ENCODE assay signal across 12 cellular contexts in genomic region chr6:6723316-6723715, GRCh38.
DNase-seq lines count a peak whose midpoint lies in the region; ATAC-seq and TF ChIP-seq lines count a peak whose summit lies in the region.
"Had no signal": no experiment of that assay in that cellular context is flagged by ENCODE, and none has a peak within 500 bp of the region (broad histone marks: within the 10 kb centered on the region; RNA-seq: fewer than 3 reads in every experiment).

No MANE protein-coding gene starts in this region.

- H3K27ac ChIP-seq in colonic mucosa (peak overlapping the region; percentile 96), muscle layer of duodenum (ENCODE audit: low read length) (peak overlapping the region; percentile 86), tibial artery (peak overlapping the region; percentile 56 to 60)
- H3K27ac ChIP-seq: cardiac muscle cell, SJSA1 had no signal

- peaks cover 6% of the 10 kb centered on the region for H3K4me1 Mint-ChIP-seq in activated CD8-positive, alpha-beta memory T cell treated with anti-CD3 and anti-CD28 coated beads, Interleukin-2, amount 10 ng/mL, durations not matched to agents 7 days and 5 days

- H3K27me3 ChIP-seq in colonic mucosa (no peaks in the 10 kb centered on the region), muscle layer of duodenum (ENCODE audit: low read depth, low read length) (no peaks in the 10 kb centered on the region), tibial artery (no peaks in the 10 kb centered on the region)
- H3K27me3 ChIP-seq: cardiac muscle cell, SJSA1 had no signal

- H3K9ac ChIP-seq in colonic mucosa (ENCODE audit: low read depth in 2 of 2, low read length in 2 of 2), result peak overlapping the region; percentile 53 to 89

- no peak overlapping the region for H3K27ac Mint-ChIP-seq in activated CD8-positive, alpha-beta memory T cell treated with anti-CD3 and anti-CD28 coated beads, Interleukin-2, amount 10 ng/mL, durations not matched to agents 7 days and 5 days

- no peaks in the 10 kb centered on the region for H3K9me3 Mint-ChIP-seq in activated CD8-positive, alpha-beta memory T cell treated with anti-CD3 and anti-CD28 coated beads, Interleukin-2, amount 10 ng/mL, durations not matched to agents 7 days and 5 days (ENCODE audit: low read depth)

- CTCF ChIA-PET in activated CD8-positive, alpha-beta memory T cell treated with anti-CD3 and anti-CD28 coated beads, Interleukin-2, amount 10 ng/mL, durations not matched to agents 7 days and 5 days (lab: Charles Lee), result interaction anchor here (1.1 to 1.6 kb wide), 5 partner anchors 11 to 520 kb away, joined by 3 to 4 read pairs (median 3); no protein-coding TSS in a partner anchor

- no peak for ATAC-seq in HG03378 (IDR thresholded peaks at IDR 0.05; ENCODE audit: unreplicated experiment)
- ATAC-seq in activated CD8-positive, alpha-beta memory T cell treated with anti-CD3 and anti-CD28 coated beads, Interleukin-2, amount 10 ng/mL, durations not matched to agents 7 days and 5 days, result no peak

- peak; percentile 56 to 76 for DNase-seq in NOMO-1 (lab: John Stamatoyannopoulos, UW; ENCODE audit: unreplicated experiment in 2 of 2)
- no peak for DNase-seq in colonic mucosa
- DNase-seq in tibial artery, result no peak
- DNase-seq in globus pallidus (ENCODE audit: low spot score), result no peak
- no peak for DNase-seq in activated CD8-positive, alpha-beta memory T cell treated with anti-CD3 and anti-CD28 coated beads, Interleukin-2, amount 10 ng/mL, durations not matched to agents 7 days and 5 days
- no peak for DNase-seq in germinal center (ENCODE audit: low spot score)
- DNase-seq: NCI-H1048, NCI-H510A had no signal

- intact Hi-C loops in colonic mucosa (cut with DNase I) (loop anchor here (10.0 kb wide), 1 partner anchor 521 kb away; no protein-coding TSS in a partner anchor), tibial artery (cut with DNase I; ENCODE audit: low total_unique reads) (no loop called here)

- H3K4me3 Mint-ChIP-seq in activated CD8-positive, alpha-beta memory T cell treated with anti-CD3 and anti-CD28 coated beads, Interleukin-2, amount 10 ng/mL, durations not matched to agents 7 days and 5 days, result no peak overlapping the region

- peaks cover 32% of the 10 kb centered on the region for H3K27me3 Mint-ChIP-seq in activated CD8-positive, alpha-beta memory T cell treated with anti-CD3 and anti-CD28 coated beads, Interleukin-2, amount 10 ng/mL, durations not matched to agents 7 days and 5 days

- TF ChIP-seq CTCF in colonic mucosa (IDR thresholded peaks at IDR 0.05), result no peak
- no peak for TF ChIP-seq CTCF in tibial artery (IDR thresholded peaks at IDR 0.05)

- H3K36me3 ChIP-seq in colonic mucosa, result no peaks in the 10 kb centered on the region
- no peaks in the 10 kb centered on the region for H3K36me3 ChIP-seq in muscle layer of duodenum (ENCODE audit: control insufficient read depth in 1 of 2, insufficient read depth in 2 of 2, low read length in 2 of 2)
- H3K36me3 ChIP-seq in tibial artery, result no peaks in the 10 kb centered on the region
- H3K36me3 ChIP-seq: cardiac muscle cell, SJSA1 had no signal

- H3K9me3 ChIP-seq in colonic mucosa (no peaks in the 10 kb centered on the region), muscle layer of duodenum (ENCODE audit: control insufficient read depth in 1 of 2, low read length in 2 of 2) (no peaks in the 10 kb centered on the region), tibial artery (no peaks in the 10 kb centered on the region)
- H3K9me3 ChIP-seq: SJSA1 had no signal

- H3K4me3 ChIP-seq in colonic mucosa (no peak overlapping the region), muscle layer of duodenum (ENCODE audit: low read depth in 1 of 2, low read length in 2 of 2) (peak overlapping the region in 1 of 2 donors; percentile 58), tibial artery (no peak overlapping the region)
- H3K4me3 ChIP-seq: cardiac muscle cell, SJSA1 had no signal

- H3K4me1 ChIP-seq in colonic mucosa (peaks cover 21% of the 10 kb centered on the region), muscle layer of duodenum (ENCODE audit: control insufficient read depth in 1 of 2, insufficient read depth in 2 of 2, low read length in 2 of 2) (peaks cover 9 to 17% of the 10 kb centered on the region in 2 donors), tibial artery (peaks cover 0 to 20% (median 15%) of the 10 kb centered on the region in 4 donors)

- no peaks in the 10 kb centered on the region for H3K36me3 Mint-ChIP-seq in activated CD8-positive, alpha-beta memory T cell treated with anti-CD3 and anti-CD28 coated beads, Interleukin-2, amount 10 ng/mL, durations not matched to agents 7 days and 5 days

Comparison
In these comparisons a context has a peak if more than half of its experiments do, and no peak if none do; other contexts are left out.
1. DNase-seq: peak in NOMO-1 (2 of 2); none in colonic mucosa (single experiment), tibial artery (0 of 2), globus pallidus (single experiment), activated CD8-positive, alpha-beta memory T cell treated with anti-CD3 and anti-CD28 coated beads, Interleukin-2, amount 10 ng/mL, durations not matched to agents 7 days and 5 days (single experiment) and germinal center (single experiment).
2. Peak in every context shown above with its lines, with median percentiles within 50 percentile points of each other: H3K27ac ChIP-seq.